In genomic region chr5:135169753-135170152, GRCh38 we compare ENCODE assay signal across 27 cellular contexts.
"Had no signal": no experiment of that assay in that cellular context is flagged by ENCODE, and none has a peak within 500 bp of the region (broad histone marks: within the 10 kb centered on the region; RNA-seq: fewer than 3 reads in every experiment).

No MANE protein-coding gene starts in this region.

- ATAC-seq: effector memory CD8-positive, alpha-beta T cell; esophagus mucosa; foreskin keratinocyte; gastrocnemius medialis; gastroesophageal sphincter; heart left ventricle; heart right ventricle had no signal

- H3K9me3 ChIP-seq: colonic mucosa, esophagus muscularis mucosa, esophagus squamous epithelium, gastrocnemius medialis, gastroesophageal sphincter, heart left ventricle, heart right ventricle had no signal

- H3K27ac ChIP-seq: colonic mucosa, coronary artery, dorsolateral prefrontal cortex, epithelial cell of prostate, esophagus muscularis mucosa, esophagus squamous epithelium, foreskin keratinocyte, gastrocnemius medialis, gastroesophageal sphincter, heart left ventricle, heart right ventricle had no signal

- H3K4me1 ChIP-seq: colonic mucosa, esophagus muscularis mucosa, foreskin keratinocyte, gastrocnemius medialis, gastroesophageal sphincter, heart left ventricle, heart right ventricle had no signal

- H3K36me3 ChIP-seq: colonic mucosa, esophagus muscularis mucosa, esophagus squamous epithelium, gastrocnemius medialis, gastroesophageal sphincter, heart left ventricle, heart right ventricle had no signal

- DNase-seq: colonic mucosa; cortex of kidney; dermis blood vessel endothelial cell; dorsolateral prefrontal cortex; effector CD4-positive, alpha-beta T cell; effector CD8-positive, alpha-beta T cell; effector memory CD4-positive, alpha-beta T cell; effector memory CD8-positive, alpha-beta T cell; erythroblast; esophagus squamous epithelium; foreskin fibroblast; foreskin keratinocyte; foreskin melanocyte; gastrocnemius medialis; glutamatergic neuron; head of caudate nucleus; heart left ventricle; heart right ventricle had no signal

- FAIRE-seq: colon, endometrium, endothelial cell of umbilical vein, frontal cortex had no signal

- H3K4me3 ChIP-seq: colonic mucosa, coronary artery, dorsolateral prefrontal cortex, esophagus muscularis mucosa, esophagus squamous epithelium, gastrocnemius medialis, gastroesophageal sphincter, heart left ventricle, heart right ventricle had no signal

- H3K27me3 ChIP-seq: colonic mucosa, esophagus squamous epithelium, gastrocnemius medialis, gastroesophageal sphincter had no signal
